ENCODE assay signal across 16 cellular contexts in genomic region chr5:54881286-54882005, GRCh38.
DNase-seq lines count a peak whose midpoint lies in the region; ATAC-seq and TF ChIP-seq lines count a peak whose summit lies in the region.
"Had no signal": no experiment of that assay in that cellular context is flagged by ENCODE, and none has a peak within 500 bp of the region (broad histone marks: within the 10 kb centered on the region; RNA-seq: fewer than 3 reads in every experiment).

No MANE protein-coding gene starts in this region.

- peak; percentile 62 for ATAC-seq in activated naive CD8-positive, alpha-beta T cell treated with anti-CD3 and anti-CD28 coated beads, Interleukin-2, amount 10 ng/mL, durations not matched to agents 7 days and 5 days (ENCODE audit: low read depth)
- ATAC-seq in activated B cell treated with CpG ODN at 0.5 μM for 24 hours (ENCODE audit: low read depth) (peak; percentile 40), HG02623 (IDR thresholded peaks at IDR 0.05; ENCODE audit: unreplicated experiment) (no peak)
- ATAC-seq: psoas muscle had no signal

- intact Hi-C loops in activated B cell treated with CpG ODN at 0.5 μM for 24 hours (cut with micrococcal nuclease): no loop called here

- DNase-seq in activated naive CD8-positive, alpha-beta T cell treated with anti-CD3 and anti-CD28 coated beads, Interleukin-2, amount 10 ng/mL, durations not matched to agents 7 days and 5 days: no peak
- no peak for DNase-seq in activated naive CD8-positive, alpha-beta T cell treated with anti-CD3 and anti-CD28 coated beads for 36 hours
- DNase-seq in activated B cell treated with CpG ODN at 0.5 μM for 24 hours (no peak), immature natural killer cell (peak; percentile 26 to 61 (median 47)), suprapubic skin (ENCODE audit: low spot score in 2 of 2) (no peak), GDM1 (lab: John Stamatoyannopoulos, UW) (no peak), islet precursor cell (no peak)
- DNase-seq: left ventricle myocardium inferior; naive thymus-derived CD8-positive, alpha-beta T cell; NCI-H1417; NCI-H345; psoas muscle; upper lobe of left lung had no signal

- no peak overlapping the region for H3K4me3 ChIP-seq in suprapubic skin
- H3K4me3 ChIP-seq: ascending aorta, left ventricle myocardium inferior, psoas muscle, upper lobe of left lung had no signal

- no peak for TF ChIP-seq EP300 in suprapubic skin (IDR thresholded peaks at IDR 0.05)

- peaks cover 6% of the 10 kb centered on the region for H3K27me3 ChIP-seq in suprapubic skin
- H3K27me3 ChIP-seq: ascending aorta had no signal

- peaks cover 28% of the 10 kb centered on the region for H3K4me1 ChIP-seq in suprapubic skin
- H3K4me1 ChIP-seq: ascending aorta, psoas muscle had no signal

- H3K27ac Mint-ChIP-seq in activated naive CD8-positive, alpha-beta T cell treated with anti-CD3 and anti-CD28 coated beads, Interleukin-2, amount 10 ng/mL, durations not matched to agents 7 days and 5 days: no peak overlapping the region
- no peak overlapping the region for H3K27ac Mint-ChIP-seq in activated naive CD8-positive, alpha-beta T cell treated with anti-CD3 and anti-CD28 coated beads for 36 hours
- no peak overlapping the region for H3K27ac Mint-ChIP-seq in activated B cell treated with CpG ODN at 0.5 μM for 24 hours
- H3K27ac Mint-ChIP-seq in immature natural killer cell: peak overlapping the region in 1 of 6 donors; percentile 84

- CTCF ChIA-PET in activated B cell treated with CpG ODN at 0.5 μM for 24 hours (lab: Charles Lee): no interaction called here

- peaks cover 1% of the 10 kb centered on the region for H3K9me3 Mint-ChIP-seq in activated naive CD8-positive, alpha-beta T cell treated with anti-CD3 and anti-CD28 coated beads, Interleukin-2, amount 10 ng/mL, durations not matched to agents 7 days and 5 days
- no peaks in the 10 kb centered on the region for H3K9me3 Mint-ChIP-seq in activated naive CD8-positive, alpha-beta T cell treated with anti-CD3 and anti-CD28 coated beads for 36 hours
- H3K9me3 Mint-ChIP-seq in activated B cell treated with CpG ODN at 0.5 μM for 24 hours: no peaks in the 10 kb centered on the region
- no peaks in the 10 kb centered on the region for H3K9me3 Mint-ChIP-seq in immature natural killer cell

- no peak overlapping the region for H3K4me3 Mint-ChIP-seq in activated naive CD8-positive, alpha-beta T cell treated with anti-CD3 and anti-CD28 coated beads, Interleukin-2, amount 10 ng/mL, durations not matched to agents 7 days and 5 days
- H3K4me3 Mint-ChIP-seq in activated naive CD8-positive, alpha-beta T cell treated with anti-CD3 and anti-CD28 coated beads for 36 hours: no peak overlapping the region
- no peak overlapping the region for H3K4me3 Mint-ChIP-seq in activated B cell treated with CpG ODN at 0.5 μM for 24 hours
- H3K4me3 Mint-ChIP-seq in immature natural killer cell: peak overlapping the region in 1 of 5 donors; percentile 22

- peaks cover 62% of the 10 kb centered on the region for H3K27me3 Mint-ChIP-seq in activated naive CD8-positive, alpha-beta T cell treated with anti-CD3 and anti-CD28 coated beads, Interleukin-2, amount 10 ng/mL, durations not matched to agents 7 days and 5 days
- H3K27me3 Mint-ChIP-seq in activated naive CD8-positive, alpha-beta T cell treated with anti-CD3 and anti-CD28 coated beads for 36 hours: peaks cover 71% of the 10 kb centered on the region
- H3K27me3 Mint-ChIP-seq in activated B cell treated with CpG ODN at 0.5 μM for 24 hours (peaks cover 60% of the 10 kb centered on the region), immature natural killer cell (ENCODE audit: low read depth in 3 of 3) (peaks cover 13 to 21% (median 16%) of the 10 kb centered on the region in 3 donors)

- no peak for TF ChIP-seq CTCF in activated B cell treated with CpG ODN at 0.5 μM for 24 hours (IDR thresholded peaks at IDR 0.05)
- TF ChIP-seq CTCF in suprapubic skin (IDR thresholded peaks at IDR 0.05): no peak

- peaks cover 6% of the 10 kb centered on the region for H3K36me3 Mint-ChIP-seq in activated naive CD8-positive, alpha-beta T cell treated with anti-CD3 and anti-CD28 coated beads, Interleukin-2, amount 10 ng/mL, durations not matched to agents 7 days and 5 days
- peaks cover 2% of the 10 kb centered on the region for H3K36me3 Mint-ChIP-seq in activated naive CD8-positive, alpha-beta T cell treated with anti-CD3 and anti-CD28 coated beads for 36 hours
- H3K36me3 Mint-ChIP-seq in activated B cell treated with CpG ODN at 0.5 μM for 24 hours (ENCODE audit: low read depth) (no peaks in the 10 kb centered on the region), immature natural killer cell (peaks cover 0 to 11% (median 9%) of the 10 kb centered on the region in 3 donors)

- TF ChIP-seq POLR2A in suprapubic skin (IDR thresholded peaks at IDR 0.05): no peak

- POLR2A ChIA-PET in activated naive CD8-positive, alpha-beta T cell treated with anti-CD3 and anti-CD28 coated beads, Interleukin-2, amount 10 ng/mL, durations not matched to agents 7 days and 5 days (lab: Charles Lee): no interaction called here
- POLR2A ChIA-PET in activated B cell treated with CpG ODN at 0.5 μM for 24 hours (lab: Charles Lee): no interaction called here

- peaks cover 17% of the 10 kb centered on the region for H3K4me1 Mint-ChIP-seq in activated naive CD8-positive, alpha-beta T cell treated with anti-CD3 and anti-CD28 coated beads, Interleukin-2, amount 10 ng/mL, durations not matched to agents 7 days and 5 days
- peaks cover 16% of the 10 kb centered on the region for H3K4me1 Mint-ChIP-seq in activated naive CD8-positive, alpha-beta T cell treated with anti-CD3 and anti-CD28 coated beads for 36 hours
- H3K4me1 Mint-ChIP-seq in activated B cell treated with CpG ODN at 0.5 μM for 24 hours (peaks cover 8% of the 10 kb centered on the region), immature natural killer cell (peaks cover 6 to 25% of the 10 kb centered on the region in 2 donors)

- no peaks in the 10 kb centered on the region for H3K36me3 ChIP-seq in suprapubic skin
- H3K36me3 ChIP-seq: ascending aorta, left ventricle myocardium inferior, upper lobe of left lung had no signal

- peak overlapping the region; percentile 60 for H3K27ac ChIP-seq in suprapubic skin
- H3K27ac ChIP-seq: ascending aorta, left ventricle myocardium inferior, psoas muscle, upper lobe of left lung, VCaP had no signal

- 52% methylated on average over 5 of the region's 5 CpGs for WGBS in suprapubic skin

- H3K9me3 ChIP-seq in suprapubic skin: no peaks in the 10 kb centered on the region
- H3K9me3 ChIP-seq: ascending aorta, left ventricle myocardium inferior, psoas muscle, upper lobe of left lung had no signal

Comparison
In these comparisons a context has a peak if more than half of its experiments do, and no peak if none do; other contexts are left out.
1. DNase-seq: peak in immature natural killer cell (3 of 3); none in activated naive CD8-positive, alpha-beta T cell treated with anti-CD3 and anti-CD28 coated beads, Interleukin-2, amount 10 ng/mL, durations not matched to agents 7 days and 5 days (single experiment), activated naive CD8-positive, alpha-beta T cell treated with anti-CD3 and anti-CD28 coated beads for 36 hours (single experiment), activated B cell treated with CpG ODN at 0.5 μM for 24 hours (single experiment), suprapubic skin (0 of 2), GDM1 (single experiment) and islet precursor cell (single experiment).